In the genomic region with DNA sequence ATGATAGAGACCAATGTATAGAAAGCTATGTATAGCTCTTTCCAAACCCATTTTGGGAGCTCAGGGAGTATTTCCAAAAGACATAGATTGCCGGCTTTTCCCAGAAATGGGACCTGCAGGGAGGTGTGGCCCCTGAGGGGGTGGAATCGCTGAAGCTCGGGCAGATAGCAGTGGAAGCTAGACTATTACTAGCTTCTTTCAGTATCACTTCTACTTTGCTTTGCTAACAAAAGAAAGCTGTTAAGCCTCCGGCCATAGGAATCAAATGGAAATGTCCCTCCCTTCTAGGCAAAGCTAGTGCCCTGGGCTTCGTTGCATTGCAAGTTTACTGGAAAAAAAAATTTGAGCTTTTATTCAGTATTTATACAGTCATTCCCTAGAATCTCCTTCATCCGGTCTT, we compare ENCODE assay signal across 9 cellular contexts. TPM values are rescaled to one million over a fixed set of nuclear protein-coding genes. Genes with fewer than 3 reads are reported as not detected.
A peak's percentile ranks its signal among the peaks of the same experiment; 100 is the strongest.
DNase-seq lines count a peak whose midpoint lies in the region; ATAC-seq, FAIRE-seq and TF ChIP-seq lines count a peak whose summit lies in the region.
"Had no signal": no experiment of that assay in that cellular context is flagged by ENCODE, and none has a peak within 500 bp of the region (broad histone marks: within the 10 kb centered on the region; RNA-seq: fewer than 3 reads in every experiment).

No MANE protein-coding gene starts in this region.

- H3K9me3 ChIP-seq in kidney (ENCODE audit: control insufficient read depth in 1 of 2, low read length in 2 of 2), result peaks cover 6 to 13% of the 10 kb centered on the region in 2 donors

- TF ChIP-seq POLR2A in erythroblast (IDR thresholded peaks at IDR 0.05; ENCODE audit: low read length), result no peak

- ATAC-seq in GM19467 (IDR thresholded peaks at IDR 0.05; ENCODE audit: unreplicated experiment) (peak; percentile 41), HG03571 (IDR thresholded peaks at IDR 0.05; ENCODE audit: unreplicated experiment) (peak; percentile 44)

- no peaks in the 10 kb centered on the region for H3K79me2 ChIP-seq in ACC112 (ENCODE audit: control insufficient read depth, insufficient read depth, low read length, unreplicated experiment)

- DNase-seq in kidney (no peak), erythroblast (lab: John Stamatoyannopoulos, UW) (no peak), NCI-H1930 (lab: John Stamatoyannopoulos, UW) (no peak), putamen (ENCODE audit: low spot score) (no peak)
- DNase-seq in activated CD4-positive, alpha-beta T cell treated with anti-CD3 and anti-CD28 coated beads for 48 hours, result no peak
- DNase-seq: GOT3 had no signal

- no peak overlapping the region for H3K9ac ChIP-seq in kidney (ENCODE audit: low read length in 2 of 2)

- peak overlapping the region; percentile 28 for H2AFZ ChIP-seq in ACC112 (ENCODE audit: low read length, unreplicated experiment)

- H3K36me3 ChIP-seq in ACC112 (ENCODE audit: insufficient read depth, low read length), result no peaks in the 10 kb centered on the region
- no peaks in the 10 kb centered on the region for H3K36me3 ChIP-seq in kidney (ENCODE audit: control insufficient read depth in 1 of 2, insufficient read depth in 2 of 2, low read length in 2 of 2)

- peaks cover 7% of the 10 kb centered on the region for H3K4me1 ChIP-seq in ACC112 (ENCODE audit: control insufficient read depth, insufficient read depth, low read length, unreplicated experiment)
- no peaks in the 10 kb centered on the region for H3K4me1 ChIP-seq in kidney (ENCODE audit: control insufficient read depth in 1 of 2, insufficient read depth in 1 of 2, low read depth in 1 of 2, low read length in 2 of 2)

- TF ChIP-seq CTCF in kidney (IDR thresholded peaks at IDR 0.05; ENCODE audit: borderline replicate concordance, extremely low read depth, insufficient read depth), result no peak

- H3K4me3 ChIP-seq in ACC112 (ENCODE audit: low read depth, low read length) (peak overlapping the region; percentile 60), kidney (ENCODE audit: low read length in 2 of 2) (peak overlapping the region; percentile 30 to 42)

- intact Hi-C loops in kidney (cut with DNase I), result loop anchor here (5.0 kb wide), 1 partner anchor 369 kb away; no protein-coding TSS in a partner anchor

- no peak for FAIRE-seq in kidney (lab: Jason Lieb, UNC)

- H3K27me3 ChIP-seq in ACC112 (ENCODE audit: insufficient read depth, low read length), result no peaks in the 10 kb centered on the region

- H3K27ac ChIP-seq in ACC112 (ENCODE audit: low read depth, low read length) (no peak overlapping the region), kidney (ENCODE audit: low read depth in 2 of 2, low read length in 2 of 2) (no peak overlapping the region)

RNA-seq across cellular contexts. Expression of gene XRCC2, which starts 30.5 kb away (rescaled TPM):
- 0.44 TPM for total RNA-seq in kidney
- polyA plus RNA-seq in kidney (ENCODE audit: insufficient read depth, low read depth, low replicate concordance), result 0.22 TPM

RNA-seq across cellular contexts. Expression of gene ACTR3B, which starts 53.1 kb away (rescaled TPM):
- total RNA-seq in kidney, result 11.0 TPM
- 6.2 TPM for polyA plus RNA-seq in kidney (ENCODE audit: insufficient read depth, low read depth, low replicate concordance)
